Comparison of ENCODE assay signal across 13 cellular contexts in the genomic region with DNA sequence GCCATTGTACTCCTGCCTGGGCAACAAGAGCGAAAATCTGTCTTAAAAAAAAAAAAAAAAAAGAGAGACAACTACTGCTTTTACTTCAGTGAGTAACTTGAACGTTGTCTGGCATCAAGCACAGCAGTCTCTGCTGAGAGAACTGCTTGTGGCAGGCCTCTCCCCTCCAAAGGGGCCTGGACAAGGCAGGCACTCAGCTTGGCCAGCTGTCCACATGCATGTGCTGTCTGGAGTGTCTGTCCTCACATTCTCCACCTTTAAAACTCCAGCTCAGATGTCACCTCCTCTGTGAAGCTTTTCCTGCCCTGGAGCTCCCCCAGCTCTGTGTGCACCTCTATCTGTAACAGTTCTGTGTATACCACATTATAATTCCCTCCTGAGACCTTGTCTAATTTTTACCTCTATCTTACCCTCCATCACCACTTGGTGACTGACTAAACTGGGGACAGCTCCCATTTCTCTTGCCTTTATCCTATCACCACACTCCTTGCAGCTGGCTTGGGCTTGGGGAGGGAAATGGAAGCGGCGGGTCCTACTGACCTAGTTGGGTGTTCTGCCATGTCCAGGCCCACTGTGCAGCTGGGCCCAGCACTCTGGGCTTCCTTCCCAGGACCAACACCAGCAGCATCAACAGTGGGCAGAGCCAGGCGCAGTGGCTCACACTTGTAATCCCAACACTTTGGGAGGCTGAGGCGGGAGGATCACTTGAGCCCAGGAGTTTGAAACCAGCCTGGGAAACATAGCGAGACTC.
DNase-seq lines count a peak whose midpoint lies in the region; ATAC-seq and TF ChIP-seq lines count a peak whose summit lies in the region.
"Had no signal": no experiment of that assay in that cellular context is flagged by ENCODE, and none has a peak within 500 bp of the region (broad histone marks: within the 10 kb centered on the region; RNA-seq: fewer than 3 reads in every experiment).

No MANE protein-coding gene starts in this region.

- no peaks in the 10 kb centered on the region for H3K23me2 ChIP-seq in H9 (ENCODE audit: insufficient read length, low read depth, low read length, poor library complexity, severe bottlenecking)

- no peak overlapping the region for H4K5ac ChIP-seq in H9 (ENCODE audit: insufficient read length, low read depth, low read length)

- no peak overlapping the region for H4K91ac ChIP-seq in H9 (ENCODE audit: insufficient read length, low read depth, low read length)

- H2BK12ac ChIP-seq in H9 (ENCODE audit: insufficient read length, low read depth, low read length), result no peak overlapping the region

- H3K79me1 ChIP-seq in H9 (ENCODE audit: insufficient read depth, low read depth, low read length, poor library complexity, severe bottlenecking), result no peaks in the 10 kb centered on the region

- H3K36me3 ChIP-seq in heart left ventricle, result peaks cover 0 to 3% (median 0%) of the 10 kb centered on the region in 9 donors

- no peak overlapping the region for H2AK5ac ChIP-seq in H9 (ENCODE audit: insufficient read length, low read length)

- H3K27ac Mint-ChIP-seq in H9, result no peak overlapping the region; a peak in 1 of 7 replicates
- H3K27ac Mint-ChIP-seq in WTC11, result peak overlapping the region; percentile 8; the same call in 1 of the 2 replicates
- peak overlapping the region; percentile 5 to 77 (median 6) for H3K27ac Mint-ChIP-seq in nephron

- no peak overlapping the region for H3K4ac ChIP-seq in H9 (ENCODE audit: low read depth, low read length)

- no peak overlapping the region for H4K8ac ChIP-seq in H9 (replicated peaks; ENCODE audit: insufficient read length, low read depth, low read length)

- H3K9me3 ChIP-seq in H9 (ENCODE audit: control insufficient read depth, low read depth, low read length), result no peaks in the 10 kb centered on the region
- no peaks in the 10 kb centered on the region for H3K9me3 ChIP-seq in heart left ventricle

- DNase-seq in H9, result peak; percentile 15
- no peak for DNase-seq in WTC11 (ENCODE audit: low spot score)
- peak in 1 of 5 donors; percentile 65 for DNase-seq in heart left ventricle
- DNase-seq in NCI-H748 treated with DMSO at 0.1 percent for 48 hours (lab: John Stamatoyannopoulos, UW), result no peak
- no peak for DNase-seq in NCI-H1092 (lab: John Stamatoyannopoulos, UW)
- DNase-seq: DMS 273 treated with DMSO at 0.1 percent for 48 hours, NCI-H1105 treated with DMSO at 0.1 percent for 48 hours, NCI-H1694 treated with DMSO at 0.1 percent for 48 hours, NCI-H526 treated with DMSO at 0.1 percent for 48 hours had no signal

- H3K4me1 ChIP-seq in H9 (ENCODE audit: insufficient read depth, low read length) (no peaks in the 10 kb centered on the region; the same call in 1 of the 2 replicates), heart left ventricle (peaks cover 0 to 57% (median 17%) of the 10 kb centered on the region in 12 donors)

- no peak overlapping the region for H3K18ac ChIP-seq in H9 (ENCODE audit: insufficient read length, low read depth, low read length)

- TF ChIP-seq CTCF in H9 (conservative IDR thresholded peaks at IDR 0.05) (no peak), WTC11 (IDR thresholded peaks at IDR 0.05) (no peak), heart left ventricle (IDR thresholded peaks at IDR 0.05) (no peak), nephron (IDR thresholded peaks at IDR 0.05; ENCODE audit: unreplicated experiment in 3 of 3) (no peak)

- H3K56ac ChIP-seq in H9 (ENCODE audit: insufficient read length, low read depth, low read length), result no peak overlapping the region

- peaks cover 10 to 11% of the 10 kb centered on the region in 2 experiments for H3K4me1 Mint-ChIP-seq in H9
- peaks cover 8% of the 10 kb centered on the region for H3K4me1 Mint-ChIP-seq in WTC11
- peaks cover 68% of the 10 kb centered on the region for H3K4me1 Mint-ChIP-seq in nephron

- no peak overlapping the region for H2BK20ac ChIP-seq in H9 (ENCODE audit: low read depth, low read length, poor library complexity, severe bottlenecking)

- H3K9ac ChIP-seq in H9 (ENCODE audit: extremely low read depth, insufficient read length, low read length), result no peak overlapping the region

- H3K4me3 ChIP-seq in heart left ventricle, result no peak overlapping the region

- H3K9me3 Mint-ChIP-seq in H9 (no peaks in the 10 kb centered on the region), WTC11 (no peaks in the 10 kb centered on the region), nephron (no peaks in the 10 kb centered on the region)

- ATAC-seq in WTC11, result no peak
- peak; percentile 52 to 65 (median 58) for ATAC-seq in heart left ventricle
- no peak for ATAC-seq in HG03159 (IDR thresholded peaks at IDR 0.05; ENCODE audit: unreplicated experiment)
- ATAC-seq: HCT116 had no signal

- H3K23ac ChIP-seq in H9 (ENCODE audit: insufficient read length, low read depth, low read length), result no peak overlapping the region

- no peak overlapping the region for H2BK15ac ChIP-seq in H9 (ENCODE audit: low read depth, low read length)

- CTCF ChIA-PET in WTC11 (lab: Charles Lee), result interaction anchor here (0.5 to 5.0 kb wide), 5 partner anchors 20 to 307 kb away, joined by 3 to 32 read pairs (median 4); no protein-coding TSS in a partner anchor

- H2BK5ac ChIP-seq in H9 (ENCODE audit: insufficient read length, low read length), result no peak overlapping the region

- no peak overlapping the region for H3K27ac ChIP-seq in H9 (ENCODE audit: insufficient read length, low read depth, low read length)
- peak overlapping the region in 6 of 12 donors; percentile 5 to 53 (median 36) for H3K27ac ChIP-seq in heart left ventricle

- no peak overlapping the region for H2AFZ ChIP-seq in H9 (ENCODE audit: low read length)

- H3K79me2 ChIP-seq in H9 (ENCODE audit: insufficient read depth, low read length), result no peaks in the 10 kb centered on the region

- no peak overlapping the region for H2BK120ac ChIP-seq in H9 (ENCODE audit: low read depth, low read length, poor library complexity, severe bottlenecking)

- H3K27me3 ChIP-seq in H9 (ENCODE audit: insufficient read depth, low read length) (no peaks in the 10 kb centered on the region), heart left ventricle (no peaks in the 10 kb centered on the region)

- H3K14ac ChIP-seq in H9 (ENCODE audit: insufficient read depth, low read length), result no peak overlapping the region; the same call in 1 of the 2 replicates

- POLR2A ChIA-PET in WTC11 (lab: Charles Lee), result interaction anchor here (0.7 kb wide), 1 partner anchor 13 kb away, joined by 3 read pairs; no protein-coding TSS in a partner anchor

- TF ChIP-seq POLR2A in heart left ventricle (IDR thresholded peaks at IDR 0.05), result no peak

- intact Hi-C loops in heart left ventricle (cut with DNase I), result no loop called here

- H3K36me3 Mint-ChIP-seq in H9 (ENCODE audit: insufficient read depth in 1 of 3, low read depth in 3 of 3) (no peaks in the 10 kb centered on the region), WTC11 (no peaks in the 10 kb centered on the region), nephron (ENCODE audit: low read depth) (peaks cover 9% of the 10 kb centered on the region)

- no CpG with 5 or more reads among the region's 7 CpGs for WGBS in H9 (ENCODE audit: extremely low coverage, insufficient read length, low lambda C conversion rate)
- 79 to 88% (median 88%) methylated on average over 7 of the region's 7 CpGs for WGBS in heart left ventricle, 4 donors

- no peak overlapping the region for H3K4me2 ChIP-seq in H9 (ENCODE audit: insufficient read depth, insufficient read length, low read length)

- no peak overlapping the region for H3T11ph ChIP-seq in H9 (ENCODE audit: low read length)

- H3K4me3 Mint-ChIP-seq in H9 (no peak overlapping the region), WTC11 (no peak overlapping the region), nephron (no peak overlapping the region)
- H3K4me3 Mint-ChIP-seq: CD14-positive monocyte had no signal

- H3K27me3 Mint-ChIP-seq in H9 (ENCODE audit: low read depth), result no peaks in the 10 kb centered on the region
- H3K27me3 Mint-ChIP-seq in WTC11 (ENCODE audit: low read depth), result no peaks in the 10 kb centered on the region
- no peaks in the 10 kb centered on the region for H3K27me3 Mint-ChIP-seq in nephron (ENCODE audit: low read depth)

- H4K20me1 ChIP-seq in H9 (ENCODE audit: control insufficient read depth, insufficient read depth, insufficient read length), result no peaks in the 10 kb centered on the region

TF ChIP-seq in WTC11, 78 proteins besides CTCF, POLR2A, EP300 and RAD21 (continues in another document):
- TF ChIP-seq, protein P1, sequence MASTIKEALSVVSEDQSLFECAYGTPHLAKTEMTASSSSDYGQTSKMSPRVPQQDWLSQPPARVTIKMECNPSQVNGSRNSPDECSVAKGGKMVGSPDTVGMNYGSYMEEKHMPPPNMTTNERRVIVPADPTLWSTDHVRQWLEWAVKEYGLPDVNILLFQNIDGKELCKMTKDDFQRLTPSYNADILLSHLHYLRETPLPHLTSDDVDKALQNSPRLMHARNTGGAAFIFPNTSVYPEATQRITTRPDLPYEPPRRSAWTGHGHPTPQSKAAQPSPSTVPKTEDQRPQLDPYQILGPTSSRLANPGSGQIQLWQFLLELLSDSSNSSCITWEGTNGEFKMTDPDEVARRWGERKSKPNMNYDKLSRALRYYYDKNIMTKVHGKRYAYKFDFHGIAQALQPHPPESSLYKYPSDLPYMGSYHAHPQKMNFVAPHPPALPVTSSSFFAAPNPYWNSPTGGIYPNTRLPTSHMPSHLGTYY (CRISPR knock-in tag; IDR thresholded peaks at IDR 0.05), result no peak
- no peak for TF ChIP-seq FOXJ3 (CRISPR knock-in tag; IDR thresholded peaks at IDR 0.05; ENCODE audit: borderline replicate concordance)
- TF ChIP-seq, protein P2, sequence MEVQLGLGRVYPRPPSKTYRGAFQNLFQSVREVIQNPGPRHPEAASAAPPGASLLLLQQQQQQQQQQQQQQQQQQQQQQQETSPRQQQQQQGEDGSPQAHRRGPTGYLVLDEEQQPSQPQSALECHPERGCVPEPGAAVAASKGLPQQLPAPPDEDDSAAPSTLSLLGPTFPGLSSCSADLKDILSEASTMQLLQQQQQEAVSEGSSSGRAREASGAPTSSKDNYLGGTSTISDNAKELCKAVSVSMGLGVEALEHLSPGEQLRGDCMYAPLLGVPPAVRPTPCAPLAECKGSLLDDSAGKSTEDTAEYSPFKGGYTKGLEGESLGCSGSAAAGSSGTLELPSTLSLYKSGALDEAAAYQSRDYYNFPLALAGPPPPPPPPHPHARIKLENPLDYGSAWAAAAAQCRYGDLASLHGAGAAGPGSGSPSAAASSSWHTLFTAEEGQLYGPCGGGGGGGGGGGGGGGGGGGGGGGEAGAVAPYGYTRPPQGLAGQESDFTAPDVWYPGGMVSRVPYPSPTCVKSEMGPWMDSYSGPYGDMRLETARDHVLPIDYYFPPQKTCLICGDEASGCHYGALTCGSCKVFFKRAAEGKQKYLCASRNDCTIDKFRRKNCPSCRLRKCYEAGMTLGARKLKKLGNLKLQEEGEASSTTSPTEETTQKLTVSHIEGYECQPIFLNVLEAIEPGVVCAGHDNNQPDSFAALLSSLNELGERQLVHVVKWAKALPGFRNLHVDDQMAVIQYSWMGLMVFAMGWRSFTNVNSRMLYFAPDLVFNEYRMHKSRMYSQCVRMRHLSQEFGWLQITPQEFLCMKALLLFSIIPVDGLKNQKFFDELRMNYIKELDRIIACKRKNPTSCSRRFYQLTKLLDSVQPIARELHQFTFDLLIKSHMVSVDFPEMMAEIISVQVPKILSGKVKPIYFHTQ (CRISPR knock-in tag; IDR thresholded peaks at IDR 0.05), result no peak

Comparison
In these comparisons a context has a peak if more than half of its experiments do, and no peak if none do; other contexts are left out.
1. H3K27ac Mint-ChIP-seq: peak in WTC11 (single experiment) and nephron (3 of 3); none in H9 (0 of 3).
2. ATAC-seq: peak in heart left ventricle (4 of 4); none in WTC11 (single experiment) and HG03159 (single experiment).